ENCODE assay signal across 29 cellular contexts in genomic region chr1:112960381-112960780, GRCh38. TPM values are rescaled to one million over a fixed set of nuclear protein-coding genes. Genes with fewer than 3 reads are reported as not detected.
DNase-seq lines count a peak whose midpoint lies in the region; ATAC-seq, FAIRE-seq and TF ChIP-seq lines count a peak whose summit lies in the region.
"Had no signal": no experiment of that assay in that cellular context is flagged by ENCODE, and none has a peak within 500 bp of the region (broad histone marks: within the 10 kb centered on the region; RNA-seq: fewer than 3 reads in every experiment).

No MANE protein-coding gene starts in this region.

- peaks cover 22% of the 10 kb centered on the region for H3K4me1 ChIP-seq in CD8-positive, alpha-beta memory T cell (ENCODE audit: insufficient read depth, low read length)
- H3K4me1 ChIP-seq in keratinocyte (ENCODE audit: control insufficient read depth, extremely low read depth, insufficient read depth, low read length), result peaks cover 12% of the 10 kb centered on the region
- H3K4me1 ChIP-seq: BE2C had no signal

- CTCF ChIA-PET in activated CD4-positive, alpha-beta T cell treated with anti-CD3 and anti-CD28 coated beads for 36 hours (lab: Charles Lee), result no interaction called here
- CTCF ChIA-PET in CD8-positive, alpha-beta memory T cell (lab: Charles Lee), result interaction anchor here (1.5 kb wide), 1 partner anchor 112 kb away, joined by 3 read pairs; the partner anchor contains the start of gene LRIG2

- H3K9me1 ChIP-seq in keratinocyte (ENCODE audit: control insufficient read depth, extremely low read depth, insufficient read depth, low read length), result no peaks in the 10 kb centered on the region

- H3K27me3 Mint-ChIP-seq in activated CD4-positive, alpha-beta T cell treated with anti-CD3 and anti-CD28 coated beads, Interleukin-2, amount 10 ng/mL, durations not matched to agents 24 days and 14 days, result no peaks in the 10 kb centered on the region
- H3K27me3 Mint-ChIP-seq in activated CD4-positive, alpha-beta T cell treated with anti-CD3 and anti-CD28 coated beads for 36 hours, result no peaks in the 10 kb centered on the region
- no peaks in the 10 kb centered on the region for H3K27me3 Mint-ChIP-seq in CD8-positive, alpha-beta memory T cell
- H3K27me3 Mint-ChIP-seq: activated B cell treated with CpG ODN at 0.5 μM for 24 hours, IgD-negative memory B cell had no signal

- H3K9me3 Mint-ChIP-seq in activated CD4-positive, alpha-beta T cell treated with anti-CD3 and anti-CD28 coated beads, Interleukin-2, amount 10 ng/mL, durations not matched to agents 24 days and 14 days, result no peaks in the 10 kb centered on the region
- H3K9me3 Mint-ChIP-seq in activated CD4-positive, alpha-beta T cell treated with anti-CD3 and anti-CD28 coated beads for 36 hours (ENCODE audit: low read depth), result no peaks in the 10 kb centered on the region
- peaks cover 0 to 3% (median 0%) of the 10 kb centered on the region in 5 donors for H3K9me3 Mint-ChIP-seq in CD8-positive, alpha-beta memory T cell
- H3K9me3 Mint-ChIP-seq: activated B cell treated with CpG ODN at 0.5 μM for 24 hours, IgD-negative memory B cell, immature natural killer cell had no signal

- no peak overlapping the region for H3K27ac Mint-ChIP-seq in activated CD4-positive, alpha-beta T cell treated with anti-CD3 and anti-CD28 coated beads, Interleukin-2, amount 10 ng/mL, durations not matched to agents 24 days and 14 days
- no peak overlapping the region for H3K27ac Mint-ChIP-seq in activated CD4-positive, alpha-beta T cell treated with anti-CD3 and anti-CD28 coated beads for 36 hours
- H3K27ac Mint-ChIP-seq in CD8-positive, alpha-beta memory T cell, result peak overlapping the region in 5 of 8 donors; percentile 15 to 57 (median 38)
- H3K27ac Mint-ChIP-seq: activated B cell treated with CpG ODN at 0.5 μM for 24 hours, progenitor cell of endocrine pancreas had no signal

- H3K9me2 ChIP-seq in SU-DHL-6 (replicated peaks; ENCODE audit: insufficient read depth, low read length), result no peaks in the 10 kb centered on the region

- no peak overlapping the region for H3K4me3 ChIP-seq in CD8-positive, alpha-beta memory T cell (ENCODE audit: low read length)
- H3K4me3 ChIP-seq in SU-DHL-6 (ENCODE audit: insufficient read depth, low read length, poor library complexity, severe bottlenecking), result no peak overlapping the region
- H3K4me3 ChIP-seq in keratinocyte (ENCODE audit: control insufficient read depth in 2 of 3, extremely low read depth in 1 of 3, insufficient read depth in 2 of 3, low read depth in 1 of 3, low read length in 3 of 3), result peak overlapping the region in 2 of 3 experiments; percentile 6 to 25
- H3K4me3 ChIP-seq: heart right ventricle, mucosa of descending colon, skin epidermis, stomach, transverse colon had no signal

- H4K20me1 ChIP-seq in SU-DHL-6 (ENCODE audit: low read depth, low read length) (no peaks in the 10 kb centered on the region), keratinocyte (ENCODE audit: control insufficient read depth, extremely low read depth, insufficient read depth, low read length) (no peaks in the 10 kb centered on the region)

- DNase-seq in activated CD4-positive, alpha-beta T cell treated with anti-CD3 and anti-CD28 coated beads, Interleukin-2, amount 10 ng/mL, durations not matched to agents 24 days and 14 days, result no peak
- no peak for DNase-seq in activated CD4-positive, alpha-beta T cell treated with anti-CD3 and anti-CD28 coated beads for 36 hours
- DNase-seq in CD8-positive, alpha-beta memory T cell, result no peak
- DNase-seq in keratinocyte (ENCODE audit: low read depth, low spot score) (no peak), HCEC 1CT (no peak), NOMO-1 treated with DMSO at 0.1 percent for 48 hours (lab: John Stamatoyannopoulos, UW; ENCODE audit: unreplicated experiment) (no peak)
- DNase-seq: 8988T; activated B cell treated with CpG ODN at 0.5 μM for 24 hours; activated effector memory CD4-positive, alpha-beta T cell treated with Interleukin-2 at 50 U/mL for 16 hours; BE2C; central memory CD4-positive, alpha-beta T cell; DMS 273 treated with DMSO at 0.1 percent for 48 hours; heart right ventricle; immature natural killer cell; mucosa of descending colon; NCI-H146; NCI-H2171; NCI-H526 treated with DMSO at 0.1 percent for 48 hours; stimulated activated CD4-positive, alpha-beta T cell treated with anti-CD3 and anti-CD28 coated beads, Interleukin-2, amount 100 ng/mL, for 24 hours; stomach; transverse colon had no signal

- H3K9me3 ChIP-seq in CD8-positive, alpha-beta memory T cell (ENCODE audit: low read length), result no peaks in the 10 kb centered on the region
- H3K9me3 ChIP-seq in SU-DHL-6 (ENCODE audit: insufficient read depth, low read length) (no peaks in the 10 kb centered on the region), keratinocyte (ENCODE audit: control insufficient read depth, low read depth, low read length) (no peaks in the 10 kb centered on the region)
- H3K9me3 ChIP-seq: BE2C, heart right ventricle, mucosa of descending colon, stomach, transverse colon had no signal

- no peak overlapping the region for H3K27ac ChIP-seq in CD8-positive, alpha-beta memory T cell (ENCODE audit: low read depth, low read length)
- peak overlapping the region; percentile 12; the same call in 1 of the 2 replicates for H3K27ac ChIP-seq in SU-DHL-6 (ENCODE audit: low read depth, low read length)
- no peak overlapping the region for H3K27ac ChIP-seq in keratinocyte (ENCODE audit: control insufficient read depth, insufficient read depth, low read length)
- H3K27ac ChIP-seq: HL-60, skin epidermis, transverse colon had no signal

- TF ChIP-seq CTCF in SU-DHL-6 (IDR thresholded peaks at IDR 0.05; ENCODE audit: insufficient read depth, low read length, poor library complexity, severe bottlenecking) (no peak), keratinocyte (optimal IDR thresholded peaks at IDR 0.05 in 1 of 3, IDR thresholded peaks at IDR 0.05 in 1 of 3, conservative IDR thresholded peaks at IDR 0.05 in 1 of 3; ENCODE audit: extremely low read depth in 1 of 3, insufficient read depth in 2 of 3, low read length in 3 of 3) (no peak)

- H3K36me3 ChIP-seq in CD8-positive, alpha-beta memory T cell (ENCODE audit: insufficient read depth, low read length), result no peaks in the 10 kb centered on the region
- H3K36me3 ChIP-seq in SU-DHL-6 (ENCODE audit: low read length) (peaks cover 22% of the 10 kb centered on the region), keratinocyte (ENCODE audit: control insufficient read depth in 2 of 2, extremely low read depth in 1 of 2, insufficient read depth in 2 of 2, low read length in 2 of 2) (peaks cover 1 to 8% of the 10 kb centered on the region in 2 experiments)
- H3K36me3 ChIP-seq: transverse colon had no signal

- ATAC-seq in activated CD4-positive, alpha-beta T cell treated with anti-CD3 and anti-CD28 coated beads for 36 hours, result no peak
- ATAC-seq in GM18519 (IDR thresholded peaks at IDR 0.05; ENCODE audit: low FRiP score, unreplicated experiment), result no peak
- ATAC-seq: heart right ventricle, mucosa of descending colon had no signal

- FAIRE-seq in keratinocyte (lab: Jason Lieb, UNC), result no peak
- FAIRE-seq: endothelial cell of umbilical vein, G401.6 had no signal

- intact Hi-C loops in activated CD4-positive, alpha-beta T cell treated with anti-CD3 and anti-CD28 coated beads, Interleukin-2, amount 10 ng/mL, durations not matched to agents 24 days and 14 days (cut with micrococcal nuclease), result loop anchor here (5.0 kb wide), 1 partner anchor 787 kb away; no protein-coding TSS in a partner anchor
- intact Hi-C loops in activated CD4-positive, alpha-beta T cell treated with anti-CD3 and anti-CD28 coated beads for 36 hours (cut with DNase I, micrococcal nuclease), result no loop called here

- H3K36me3 Mint-ChIP-seq in activated CD4-positive, alpha-beta T cell treated with anti-CD3 and anti-CD28 coated beads, Interleukin-2, amount 10 ng/mL, durations not matched to agents 24 days and 14 days (ENCODE audit: low read depth), result peaks cover 49% of the 10 kb centered on the region
- peaks cover 59% of the 10 kb centered on the region for H3K36me3 Mint-ChIP-seq in activated CD4-positive, alpha-beta T cell treated with anti-CD3 and anti-CD28 coated beads for 36 hours (ENCODE audit: low read depth)
- peaks cover 0 to 39% (median 14%) of the 10 kb centered on the region in 3 donors for H3K36me3 Mint-ChIP-seq in CD8-positive, alpha-beta memory T cell

- H2AFZ ChIP-seq in SU-DHL-6 (ENCODE audit: low read depth, low read length, severe bottlenecking), result no peak overlapping the region
- no peak overlapping the region for H2AFZ ChIP-seq in keratinocyte (ENCODE audit: control insufficient read depth, low read length)

- H3K79me2 ChIP-seq in SU-DHL-6 (ENCODE audit: insufficient read depth, low read length), result peaks cover 79% of the 10 kb centered on the region
- H3K79me2 ChIP-seq in keratinocyte (ENCODE audit: control insufficient read depth, insufficient read depth, low read length), result peaks cover 83% of the 10 kb centered on the region

- H3K9ac ChIP-seq in SU-DHL-6 (ENCODE audit: low read length), result no peak overlapping the region
- no peak overlapping the region for H3K9ac ChIP-seq in keratinocyte (ENCODE audit: control insufficient read depth, extremely low read depth, insufficient read depth, low read length)

- H3K27me3 ChIP-seq in CD8-positive, alpha-beta memory T cell (ENCODE audit: insufficient read depth, low read length, poor library complexity, severe bottlenecking), result no peaks in the 10 kb centered on the region
- no peaks in the 10 kb centered on the region for H3K27me3 ChIP-seq in SU-DHL-6 (ENCODE audit: low read length)
- no peaks in the 10 kb centered on the region for H3K27me3 ChIP-seq in keratinocyte (ENCODE audit: control insufficient read depth, extremely low read depth, insufficient read depth, low read length)
- H3K27me3 ChIP-seq: BE2C, heart right ventricle, stomach, transverse colon had no signal

- H3K4me2 ChIP-seq in SU-DHL-6 (ENCODE audit: low read depth, low read length, poor library complexity, severe bottlenecking), result peak overlapping the region; percentile 35
- peak overlapping the region; percentile 70 for H3K4me2 ChIP-seq in keratinocyte (ENCODE audit: control insufficient read depth, extremely low read depth, insufficient read depth, low read depth, low read length)

- dilution Hi-C loops in keratinocyte (cut with MboI; ENCODE audit: extremely low pct_ligation_motif_present, low sequenced_read_pairs), result no loop called here

- peak overlapping the region; percentile 36 for H3K4me3 Mint-ChIP-seq in activated CD4-positive, alpha-beta T cell treated with anti-CD3 and anti-CD28 coated beads, Interleukin-2, amount 10 ng/mL, durations not matched to agents 24 days and 14 days
- H3K4me3 Mint-ChIP-seq in activated CD4-positive, alpha-beta T cell treated with anti-CD3 and anti-CD28 coated beads for 36 hours, result no peak overlapping the region
- peak overlapping the region in 1 of 7 donors; percentile 71 for H3K4me3 Mint-ChIP-seq in CD8-positive, alpha-beta memory T cell
- H3K4me3 Mint-ChIP-seq: immature natural killer cell had no signal

- peaks cover 15% of the 10 kb centered on the region; the same call in 1 of the 2 replicates for H3F3A ChIP-seq in SU-DHL-6 (ENCODE audit: insufficient read depth)

- POLR2A ChIA-PET in activated CD4-positive, alpha-beta T cell treated with anti-CD3 and anti-CD28 coated beads for 36 hours (lab: Charles Lee), result no interaction called here
- POLR2A ChIA-PET in CD8-positive, alpha-beta memory T cell (lab: Charles Lee), result no interaction called here

- peaks cover 29% of the 10 kb centered on the region for H3K4me1 Mint-ChIP-seq in activated CD4-positive, alpha-beta T cell treated with anti-CD3 and anti-CD28 coated beads, Interleukin-2, amount 10 ng/mL, durations not matched to agents 24 days and 14 days
- peaks cover 43% of the 10 kb centered on the region for H3K4me1 Mint-ChIP-seq in activated CD4-positive, alpha-beta T cell treated with anti-CD3 and anti-CD28 coated beads for 36 hours
- peaks cover 45 to 62% (median 61%) of the 10 kb centered on the region in 3 donors for H3K4me1 Mint-ChIP-seq in CD8-positive, alpha-beta memory T cell

RNA-seq across cellular contexts. Expression of gene SLC16A1, which starts 4.4 kb away (rescaled TPM):
- total RNA-seq in activated CD4-positive, alpha-beta T cell treated with anti-CD3 and anti-CD28 coated beads, Interleukin-2, amount 10 ng/mL, durations not matched to agents 24 days and 14 days, result 79.2 and 79.7 TPM in 2 replicates
- 10 to 100 TPM; 70.0 to 70.4 TPM for total RNA-seq in activated CD4-positive, alpha-beta T cell treated with anti-CD3 and anti-CD28 coated beads for 36 hours
- total RNA-seq in CD8-positive, alpha-beta memory T cell, result 10 to 100 TPM; 75.3 to 75.8 TPM
- 12.4 TPM for polyA plus RNA-seq in CD8-positive, alpha-beta memory T cell
- polyA plus RNA-seq in keratinocyte, result 221 to 269 TPM (median 242 TPM) in 3 replicates
- 66.2 TPM for polyA plus RNA-seq in keratinocyte (2011; ENCODE audit: low read depth)
- polyA plus RNA-seq in keratinocyte (2011; cell fraction: cytosol; rRNA removed), result 29.6 and 51.5 TPM in 2 replicates
- polyA plus RNA-seq in keratinocyte (2011; cell fraction: nucleus; rRNA removed), result 292 and 392 TPM in 2 replicates
- polyA plus RNA-seq in keratinocyte (2012; ENCODE audit: low replicate concordance), result 114 and 178 TPM in 2 replicates
- 315 to 729 TPM (median 646 TPM) in 3 replicates for polyA minus RNA-seq in keratinocyte
- polyA minus RNA-seq in keratinocyte (2011; cell fraction: cytosol; rRNA and poly(A)+ RNA removed), result 218 TPM
- 362 and 575 TPM in 2 replicates for polyA minus RNA-seq in keratinocyte (2011; cell fraction: nucleus; rRNA and poly(A)+ RNA removed)

Comparison
In these comparisons a context has a peak if more than half of its experiments do, and no peak if none do; other contexts are left out.
1. H3K27ac Mint-ChIP-seq: peak in CD8-positive, alpha-beta memory T cell (5 of 8); none in activated CD4-positive, alpha-beta T cell treated with anti-CD3 and anti-CD28 coated beads, Interleukin-2, amount 10 ng/mL, durations not matched to agents 24 days and 14 days (single experiment) and activated CD4-positive, alpha-beta T cell treated with anti-CD3 and anti-CD28 coated beads for 36 hours (single experiment).
2. H3K4me3 ChIP-seq: peak in keratinocyte (2 of 3); none in CD8-positive, alpha-beta memory T cell (single experiment) and SU-DHL-6 (single experiment).